ENCODE assay signal across 29 cellular contexts in genomic region chr12:16174282-16174681, GRCh38.
DNase-seq lines count a peak whose midpoint lies in the region; ATAC-seq, FAIRE-seq and TF ChIP-seq lines count a peak whose summit lies in the region.
"Had no signal": no experiment of that assay in that cellular context is flagged by ENCODE, and none has a peak within 500 bp of the region (broad histone marks: within the 10 kb centered on the region; RNA-seq: fewer than 3 reads in every experiment).

No MANE protein-coding gene starts in this region.

- H3K9me3 ChIP-seq in K562 (replicated peaks; ENCODE audit: control insufficient read depth, insufficient read depth, low read depth, low read length) (no peaks in the 10 kb centered on the region; the same call in 1 of the 2 replicates), hepatocyte (ENCODE audit: low read depth) (no peaks in the 10 kb centered on the region)
- H3K9me3 ChIP-seq: A549; BE2C; BLaER1; BLaER1 treated with 17β-estradiol and CSF1 and Interleukin-3, amounts not matched to agents 10 nM and 100 nM; Caco-2 had no signal

- no peak overlapping the region for H3K4me2 ChIP-seq in K562 (ENCODE audit: insufficient read depth, low read length)
- H3K4me2 ChIP-seq in hepatocyte: no peak overlapping the region
- H3K4me2 ChIP-seq: A549; BLaER1; BLaER1 treated with 17β-estradiol and CSF1 and Interleukin-3, amounts not matched to agents 10 nM and 100 nM had no signal

- H3K4me3 ChIP-seq in K562: no peak overlapping the region
- no peak overlapping the region for H3K4me3 ChIP-seq in hepatocyte
- H3K4me3 ChIP-seq: A549; BLaER1; BLaER1 treated with 17β-estradiol and CSF1 and Interleukin-3, amounts not matched to agents 10 nM and 100 nM had no signal

- no peak overlapping the region for H3K9ac ChIP-seq in K562 (ENCODE audit: insufficient read depth in 1 of 2, low read depth in 2 of 2, low read length in 2 of 2)
- H3K9ac ChIP-seq: BLaER1; BLaER1 treated with 17β-estradiol and CSF1 and Interleukin-3, amounts not matched to agents 10 nM and 100 nM had no signal

- TF ChIP-seq CTCF in K562 (IDR thresholded peaks at IDR 0.05 in 2 of 3, conservative IDR thresholded peaks at IDR 0.05 in 1 of 3; ENCODE audit: insufficient read depth in 2 of 3, low read depth in 1 of 3, low read length in 3 of 3): no peak
- TF ChIP-seq CTCF in hepatocyte (IDR thresholded peaks at IDR 0.05; ENCODE audit: poor library complexity): no peak

- H3K9me1 ChIP-seq in K562 (ENCODE audit: control insufficient read depth, insufficient read depth, low read length): no peaks in the 10 kb centered on the region

- H2AFZ ChIP-seq in K562 (ENCODE audit: low read depth, low read length): no peak overlapping the region
- no peak overlapping the region for H2AFZ ChIP-seq in hepatocyte

- no peak for DNase-seq in K562 (ENCODE audit: extremely low read depth in 1 of 4, low spot score in 3 of 4)
- no peak for DNase-seq in hepatocyte (ENCODE audit: low spot score)
- DNase-seq: 8988T; ACHN; AML-193; BE2C; C1 segment of cervical spinal cord; Caco-2; Calu3; CD4-positive, alpha-beta memory T cell; CD4-positive, alpha-beta T cell; CD4-positive, CD25-positive, alpha-beta regulatory T cell; CD8-positive, alpha-beta memory T cell; CD8-positive, alpha-beta T cell; COR-L47; DMS 273 treated with DMSO at 0.1 percent for 48 hours; DMS153; DMS53; DMS79; DMS79 treated with DMSO at 0.1 percent for 48 hours; DND-41; EL had no signal

- H3K4me1 ChIP-seq in K562 (replicated peaks in 1 of 2; ENCODE audit: control insufficient read depth in 2 of 2, insufficient read depth in 2 of 2, low read length in 2 of 2) (no peaks in the 10 kb centered on the region), hepatocyte (ENCODE audit: insufficient read depth) (no peaks in the 10 kb centered on the region)
- H3K4me1 ChIP-seq: A549, BE2C, BLaER1, Caco-2 had no signal

- POLR2A ChIA-PET in K562 (lab: Yijun Ruan, JAX): no interaction called here

- H3K27ac ChIP-seq in K562 (ENCODE audit: extremely low read depth, low read depth, low read length) (no peak overlapping the region), hepatocyte (no peak overlapping the region)
- H3K27ac ChIP-seq: 22Rv1; A549; BLaER1; BLaER1 treated with 17β-estradiol and CSF1 and Interleukin-3, amounts not matched to agents 10 nM and 100 nM; C4-2B had no signal

- BruUV-seq in K562 (replicated peaks; lab: Mats Ljungman, UMichigan): no TSS peak

- H3K36me3 ChIP-seq in K562 (ENCODE audit: control insufficient read depth, insufficient read depth, low read length) (no peaks in the 10 kb centered on the region), hepatocyte (replicated peaks; ENCODE audit: insufficient read depth, low read depth) (no peaks in the 10 kb centered on the region)
- H3K36me3 ChIP-seq: BE2C; BLaER1; BLaER1 treated with 17β-estradiol and CSF1 and Interleukin-3, amounts not matched to agents 10 nM and 100 nM had no signal

- H3K79me2 ChIP-seq in K562 (ENCODE audit: control insufficient read depth, insufficient read depth, low read length) (no peaks in the 10 kb centered on the region), hepatocyte (no peaks in the 10 kb centered on the region)

- H3K9me2 ChIP-seq in hepatocyte (replicated peaks; ENCODE audit: insufficient read depth): no peaks in the 10 kb centered on the region

- intact Hi-C loops in K562 (cut with micrococcal nuclease): no loop called here

- no peak for FAIRE-seq in K562 (lab: Jason Lieb, UNC)
- FAIRE-seq: A204.1, A549, D721Med had no signal

- TF ChIP-seq EP300 in K562 (IDR thresholded peaks at IDR 0.05; ENCODE audit: low read length): no peak

- TF ChIP-seq RAD21 in K562 (CRISPR knock-in tag; conservative IDR thresholded peaks at IDR 0.05 in 1 of 2, IDR thresholded peaks at IDR 0.05 in 1 of 2): no peak

- CTCF ChIA-PET in K562 (lab: Yijun Ruan, JAX; ENCODE audit: low intra/inter-chr PET ratio): no interaction called here

- H3K27me3 ChIP-seq in K562 (ENCODE audit: control insufficient read depth in 2 of 2, insufficient read depth in 2 of 2, low read length in 2 of 2): no peaks in the 10 kb centered on the region
- no peaks in the 10 kb centered on the region for H3K27me3 ChIP-seq in hepatocyte
- H3K27me3 ChIP-seq: BE2C; BLaER1; BLaER1 treated with 17β-estradiol and CSF1 and Interleukin-3, amounts not matched to agents 10 nM and 100 nM had no signal

- WGBS in K562 (ENCODE audit: insufficient coverage, low coverage, missing lambda C conversion rate): 2% methylated on average over 4 of the region's 4 CpGs
- 88% methylated on average over 4 of the region's 4 CpGs for WGBS in hepatocyte (ENCODE audit: low lambda C conversion rate, missing lambda C conversion rate)

- H4K20me1 ChIP-seq in K562 (replicated peaks; ENCODE audit: control insufficient read depth, insufficient read depth, low read length): no peaks in the 10 kb centered on the region
- H4K20me1 ChIP-seq in hepatocyte (ENCODE audit: insufficient read depth, poor library complexity, severe bottlenecking): no peaks in the 10 kb centered on the region
- H4K20me1 ChIP-seq: BLaER1; BLaER1 treated with 17β-estradiol and CSF1 and Interleukin-3, amounts not matched to agents 10 nM and 100 nM had no signal

- in situ Hi-C loops in K562 (cut with MboI): no loop called here

- ATAC-seq in K562: no peak
- ATAC-seq: A549; CD8-positive, alpha-beta T cell had no signal

- TF ChIP-seq POLR2A in K562 (conservative IDR thresholded peaks at IDR 0.05): no peak

TF ChIP-seq in K562, 482 proteins besides CTCF, POLR2A, EP300 and RAD21:
- no peak for TF ChIP-seq FOXP1 (CRISPR knock-in tag; IDR thresholded peaks at IDR 0.05)
- TF ChIP-seq NRF1 (conservative IDR thresholded peaks at IDR 0.05 in 1 of 2, IDR thresholded peaks at IDR 0.05 in 1 of 2): peak; percentile 54 to 56; a peak in 3 of 4 replicates
